ENCODE assay signal across 20 cellular contexts in genomic region chr1:64877598-64877997, GRCh38.
DNase-seq lines count a peak whose midpoint lies in the region; ATAC-seq and TF ChIP-seq lines count a peak whose summit lies in the region.
"Had no signal": no experiment of that assay in that cellular context is flagged by ENCODE, and none has a peak within 500 bp of the region (broad histone marks: within the 10 kb centered on the region; RNA-seq: fewer than 3 reads in every experiment).

No MANE protein-coding gene starts in this region.

- H3K18ac ChIP-seq in mesenchymal stem cell (ENCODE audit: low read depth in 1 of 2, low read length in 2 of 2): no peak overlapping the region

- no peak overlapping the region for H3K4me2 ChIP-seq in mesenchymal stem cell (ENCODE audit: low read length, poor library complexity, severe bottlenecking)
- H3K4me2 ChIP-seq: BLaER1 treated with 17β-estradiol and CSF1 and Interleukin-3, amounts not matched to agents 10 nM and 100 nM; SK-N-SH had no signal

- TF ChIP-seq EP300 in upper lobe of left lung (IDR thresholded peaks at IDR 0.05): no peak

- no peaks in the 10 kb centered on the region for H3K27me3 Mint-ChIP-seq in activated CD8-positive, alpha-beta T cell treated with anti-CD3 and anti-CD28 coated beads, Interleukin-2, amount 10 ng/mL, durations not matched to agents 7 days and 5 days (ENCODE audit: low read depth)
- no peaks in the 10 kb centered on the region for H3K27me3 Mint-ChIP-seq in activated CD8-positive, alpha-beta T cell treated with anti-CD3 and anti-CD28 coated beads for 36 hours
- no peaks in the 10 kb centered on the region for H3K27me3 Mint-ChIP-seq in CD4-positive, alpha-beta memory T cell
- H3K27me3 Mint-ChIP-seq in natural killer cell treated with Interleukin-12 subunit alpha and Interleukin-12 subunit beta and Interleukin-15 and Interleukin-18, amount 100 ng/mL, for 72 hours: no peaks in the 10 kb centered on the region

- no peak overlapping the region for H2AK5ac ChIP-seq in mesenchymal stem cell (ENCODE audit: low read length, severe bottlenecking)

- no peak overlapping the region for H3K4me3 Mint-ChIP-seq in activated CD8-positive, alpha-beta T cell treated with anti-CD3 and anti-CD28 coated beads, Interleukin-2, amount 10 ng/mL, durations not matched to agents 7 days and 5 days
- H3K4me3 Mint-ChIP-seq in activated CD8-positive, alpha-beta T cell treated with anti-CD3 and anti-CD28 coated beads for 36 hours: no peak overlapping the region
- H3K4me3 Mint-ChIP-seq in CD4-positive, alpha-beta memory T cell: peak overlapping the region; percentile 23 to 87 (median 82)
- peak overlapping the region; percentile 77 for H3K4me3 Mint-ChIP-seq in natural killer cell treated with Interleukin-12 subunit alpha and Interleukin-12 subunit beta and Interleukin-15 and Interleukin-18, amount 100 ng/mL, for 72 hours

- H3K23ac ChIP-seq in mesenchymal stem cell (ENCODE audit: low read length in 2 of 2): no peak overlapping the region

- no peak overlapping the region for H4K91ac ChIP-seq in mesenchymal stem cell (ENCODE audit: low read length)

- H3K14ac ChIP-seq in mesenchymal stem cell (ENCODE audit: low read length in 2 of 2): no peak overlapping the region

- H2BK5ac ChIP-seq in mesenchymal stem cell (ENCODE audit: low read depth, low read length, poor library complexity, severe bottlenecking): no peak overlapping the region

- H3K79me1 ChIP-seq in mesenchymal stem cell (replicated peaks; ENCODE audit: low read length, poor library complexity, severe bottlenecking): peaks cover 26% of the 10 kb centered on the region

- peak overlapping the region; percentile 31 for H3K27ac ChIP-seq in CD4-positive, alpha-beta memory T cell (ENCODE audit: low read depth, low read length)
- H3K27ac ChIP-seq in mesenchymal stem cell (ENCODE audit: low read length, poor library complexity, severe bottlenecking): no peak overlapping the region
- H3K27ac ChIP-seq in upper lobe of left lung: no peak overlapping the region
- H3K27ac ChIP-seq: adrenal gland; BLaER1 treated with 17β-estradiol and CSF1 and Interleukin-3, amounts not matched to agents 10 nM and 100 nM had no signal

- H2BK15ac ChIP-seq in mesenchymal stem cell (ENCODE audit: low read depth, poor library complexity, severe bottlenecking): no peak overlapping the region

- H3K4me1 Mint-ChIP-seq in activated CD8-positive, alpha-beta T cell treated with anti-CD3 and anti-CD28 coated beads, Interleukin-2, amount 10 ng/mL, durations not matched to agents 7 days and 5 days (ENCODE audit: low read depth): peaks cover 56% of the 10 kb centered on the region
- H3K4me1 Mint-ChIP-seq in activated CD8-positive, alpha-beta T cell treated with anti-CD3 and anti-CD28 coated beads for 36 hours (ENCODE audit: low read depth): peaks cover 54% of the 10 kb centered on the region
- H3K4me1 Mint-ChIP-seq in CD4-positive, alpha-beta memory T cell: peaks cover 62 to 89% (median 75%) of the 10 kb centered on the region in 4 donors
- peaks cover 74 to 75% of the 10 kb centered on the region in 2 donors for H3K4me1 Mint-ChIP-seq in natural killer cell treated with Interleukin-12 subunit alpha and Interleukin-12 subunit beta and Interleukin-15 and Interleukin-18, amount 100 ng/mL, for 72 hours (ENCODE audit: low read depth in 2 of 2)

- no peak for TF ChIP-seq CTCF in activated CD8-positive, alpha-beta T cell treated with anti-CD3 and anti-CD28 coated beads for 36 hours (IDR thresholded peaks at IDR 0.05)
- no peak for TF ChIP-seq CTCF in upper lobe of left lung (IDR thresholded peaks at IDR 0.05)

- CTCF ChIA-PET in activated CD8-positive, alpha-beta T cell treated with anti-CD3 and anti-CD28 coated beads, Interleukin-2, amount 10 ng/mL, durations not matched to agents 7 days and 5 days (lab: Charles Lee): interaction anchor here (1.0 to 2.1 kb wide), 8 partner anchors 10 to 198 kb away, joined by 3 to 7 read pairs (median 4); no protein-coding TSS in a partner anchor
- CTCF ChIA-PET in activated CD8-positive, alpha-beta T cell treated with anti-CD3 and anti-CD28 coated beads for 36 hours (lab: Charles Lee): interaction anchor here (0.7 to 2.4 kb wide), 10 partner anchors 10 to 197 kb away, joined by 3 to 8 read pairs (median 4); no protein-coding TSS in a partner anchor
- CTCF ChIA-PET in CD4-positive, alpha-beta memory T cell (lab: Charles Lee; ENCODE audit: partially characterized antibody): interaction anchor here (0.8 to 2.5 kb wide), 13 partner anchors 9 to 198 kb away, joined by 3 to 16 read pairs (median 4); no protein-coding TSS in a partner anchor

- H3K36me3 ChIP-seq in CD4-positive, alpha-beta memory T cell (ENCODE audit: insufficient read depth, low read length): peaks cover 43% of the 10 kb centered on the region
- H3K36me3 ChIP-seq in mesenchymal stem cell (ENCODE audit: control insufficient read depth in 1 of 2, insufficient read depth in 2 of 2, low read depth in 1 of 2, low read length in 2 of 2) (peaks cover 33 to 70% of the 10 kb centered on the region in 2 experiments), upper lobe of left lung (peaks cover 30 to 75% (median 33%) of the 10 kb centered on the region in 4 donors)

- 100% methylated on average over 1 of the region's 1 CpG for WGBS in mesenchymal stem cell
- 77 to 100% methylated on average over 1 of the region's 1 CpG for WGBS in upper lobe of left lung, 2 donors

- peak overlapping the region; percentile 87 for H3K27ac Mint-ChIP-seq in activated CD8-positive, alpha-beta T cell treated with anti-CD3 and anti-CD28 coated beads, Interleukin-2, amount 10 ng/mL, durations not matched to agents 7 days and 5 days
- H3K27ac Mint-ChIP-seq in activated CD8-positive, alpha-beta T cell treated with anti-CD3 and anti-CD28 coated beads for 36 hours: no peak overlapping the region
- peak overlapping the region; percentile 86 to 96 (median 94) for H3K27ac Mint-ChIP-seq in CD4-positive, alpha-beta memory T cell
- H3K27ac Mint-ChIP-seq in activated naive CD4-positive, alpha-beta T cell treated with anti-CD3 and anti-CD28 coated beads, Interleukin-2, amount 50 U/mL, for 72 hours: peak overlapping the region in 1 of 2 donors; percentile 66
- peak overlapping the region; percentile 61 to 95 for H3K27ac Mint-ChIP-seq in natural killer cell treated with Interleukin-12 subunit alpha and Interleukin-12 subunit beta and Interleukin-15 and Interleukin-18, amount 100 ng/mL, for 72 hours

- no peak for TF ChIP-seq POLR2A in upper lobe of left lung (IDR thresholded peaks at IDR 0.05)

- no peak overlapping the region for H2BK12ac ChIP-seq in mesenchymal stem cell (ENCODE audit: low read length in 2 of 2)

- POLR2A ChIA-PET in activated CD8-positive, alpha-beta T cell treated with anti-CD3 and anti-CD28 coated beads, Interleukin-2, amount 10 ng/mL, durations not matched to agents 7 days and 5 days (lab: Charles Lee): interaction anchor here (0.7 to 1.4 kb wide), 2 partner anchors 88 to 89 kb away, joined by 4 to 5 read pairs; partner anchors contain the start of gene JAK1
- POLR2A ChIA-PET in activated CD8-positive, alpha-beta T cell treated with anti-CD3 and anti-CD28 coated beads for 36 hours (lab: Charles Lee): interaction anchor here (0.8 to 2.1 kb wide), 4 partner anchors 8 to 89 kb away, joined by 3 to 7 read pairs (median 4); partner anchors contain the start of gene JAK1
- POLR2A ChIA-PET in CD4-positive, alpha-beta memory T cell (lab: Charles Lee; ENCODE audit: partially characterized antibody): interaction anchor here (0.7 to 3.6 kb wide), 28 partner anchors 10 to 190 kb away, joined by 3 to 62 read pairs (median 4); partner anchors contain the start of gene JAK1

- H3K4me1 ChIP-seq in CD4-positive, alpha-beta memory T cell (ENCODE audit: insufficient read depth, low read length): peaks cover 63% of the 10 kb centered on the region
- H3K4me1 ChIP-seq in mesenchymal stem cell (ENCODE audit: control insufficient read depth, insufficient read depth, low read depth, low read length) (no peaks in the 10 kb centered on the region), upper lobe of left lung (no peaks in the 10 kb centered on the region)
- H3K4me1 ChIP-seq: BLaER1 treated with 17β-estradiol and CSF1 and Interleukin-3, amounts not matched to agents 10 nM and 100 nM had no signal

- intact Hi-C loops in activated CD8-positive, alpha-beta T cell treated with anti-CD3 and anti-CD28 coated beads for 36 hours (cut with micrococcal nuclease): loop anchor here (1.0 to 5.0 kb wide), 2 partner anchors 45 to 85 kb away; no protein-coding TSS in a partner anchor
- intact Hi-C loops in CD4-positive, alpha-beta memory T cell (cut with micrococcal nuclease): loop anchor here (1.0 to 5.0 kb wide), 4 partner anchors 14 to 191 kb away; partner anchors contain the start of gene JAK1

- ATAC-seq in activated CD8-positive, alpha-beta T cell treated with anti-CD3 and anti-CD28 coated beads, Interleukin-2, amount 10 ng/mL, durations not matched to agents 7 days and 5 days: peak; percentile 38
- no peak for ATAC-seq in activated CD8-positive, alpha-beta T cell treated with anti-CD3 and anti-CD28 coated beads for 36 hours
- peak; percentile 25 to 32 for ATAC-seq in activated naive CD4-positive, alpha-beta T cell treated with anti-CD3 and anti-CD28 coated beads, Interleukin-2, amount 50 U/mL, for 72 hours
- no peak for ATAC-seq in natural killer cell treated with Interleukin-12 subunit alpha and Interleukin-12 subunit beta and Interleukin-15 and Interleukin-18, amount 100 ng/mL, for 72 hours
- no peak for ATAC-seq in upper lobe of left lung (ENCODE audit: low FRiP score in 2 of 2)
- ATAC-seq: heart right ventricle had no signal

- H3K9me3 Mint-ChIP-seq in activated CD8-positive, alpha-beta T cell treated with anti-CD3 and anti-CD28 coated beads, Interleukin-2, amount 10 ng/mL, durations not matched to agents 7 days and 5 days (ENCODE audit: insufficient read depth): no peaks in the 10 kb centered on the region
- no peaks in the 10 kb centered on the region for H3K9me3 Mint-ChIP-seq in activated CD8-positive, alpha-beta T cell treated with anti-CD3 and anti-CD28 coated beads for 36 hours
- no peaks in the 10 kb centered on the region for H3K9me3 Mint-ChIP-seq in CD4-positive, alpha-beta memory T cell
- no peaks in the 10 kb centered on the region for H3K9me3 Mint-ChIP-seq in activated naive CD4-positive, alpha-beta T cell treated with anti-CD3 and anti-CD28 coated beads, Interleukin-2, amount 50 U/mL, for 72 hours
- no peaks in the 10 kb centered on the region for H3K9me3 Mint-ChIP-seq in natural killer cell treated with Interleukin-12 subunit alpha and Interleukin-12 subunit beta and Interleukin-15 and Interleukin-18, amount 100 ng/mL, for 72 hours

- H3K4ac ChIP-seq in mesenchymal stem cell (ENCODE audit: low read depth in 1 of 2, low read length in 2 of 2): no peak overlapping the region

- no peak overlapping the region for H2AFZ ChIP-seq in mesenchymal stem cell (ENCODE audit: low read depth, low read length)

- peaks cover 72% of the 10 kb centered on the region for H3K36me3 Mint-ChIP-seq in activated CD8-positive, alpha-beta T cell treated with anti-CD3 and anti-CD28 coated beads, Interleukin-2, amount 10 ng/mL, durations not matched to agents 7 days and 5 days (ENCODE audit: low read depth)
- H3K36me3 Mint-ChIP-seq in activated CD8-positive, alpha-beta T cell treated with anti-CD3 and anti-CD28 coated beads for 36 hours (ENCODE audit: low read depth): peaks cover 48% of the 10 kb centered on the region
- H3K36me3 Mint-ChIP-seq in CD4-positive, alpha-beta memory T cell: peaks cover 44 to 76% of the 10 kb centered on the region in 2 donors
- peaks cover 23 to 35% of the 10 kb centered on the region in 2 donors for H3K36me3 Mint-ChIP-seq in activated naive CD4-positive, alpha-beta T cell treated with anti-CD3 and anti-CD28 coated beads, Interleukin-2, amount 50 U/mL, for 72 hours
- peaks cover 33% of the 10 kb centered on the region for H3K36me3 Mint-ChIP-seq in natural killer cell treated with Interleukin-12 subunit alpha and Interleukin-12 subunit beta and Interleukin-15 and Interleukin-18, amount 100 ng/mL, for 72 hours

- H4K8ac ChIP-seq in mesenchymal stem cell (ENCODE audit: low read length): no peak overlapping the region

- no peak overlapping the region for H2BK120ac ChIP-seq in mesenchymal stem cell (ENCODE audit: low read depth, low read length)

- DNase-seq in activated CD8-positive, alpha-beta T cell treated with anti-CD3 and anti-CD28 coated beads, Interleukin-2, amount 10 ng/mL, durations not matched to agents 7 days and 5 days: no peak
- no peak for DNase-seq in activated CD8-positive, alpha-beta T cell treated with anti-CD3 and anti-CD28 coated beads for 36 hours
- DNase-seq in CD4-positive, alpha-beta memory T cell: no peak
- DNase-seq in activated naive CD4-positive, alpha-beta T cell treated with anti-CD3 and anti-CD28 coated beads, Interleukin-2, amount 50 U/mL, for 72 hours (ENCODE audit: low spot score in 2 of 2): no peak
- DNase-seq in natural killer cell treated with Interleukin-12 subunit alpha and Interleukin-12 subunit beta and Interleukin-15 and Interleukin-18, amount 100 ng/mL, for 72 hours (ENCODE audit: low spot score): no peak
- DNase-seq in kidney tubule cell (ENCODE audit: low spot score): no peak
- no peak for DNase-seq in mesenchymal stem cell
- DNase-seq in upper lobe of left lung: no peak
- DNase-seq: activated CD4-positive, alpha-beta T cell treated with anti-CD3 and anti-CD28 coated beads for 1 hour; activated T-cell treated with anti-CD3 and anti-CD28 coated beads for 4 hours; adrenal gland; DMS 273 treated with DMSO at 0.1 percent for 48 hours; heart right ventricle; NCI-H1105 treated with DMSO at 0.1 percent for 48 hours; NCI-H524; occipital lobe; RPMI8226; SK-N-SH; spleen had no signal

- no peaks in the 10 kb centered on the region for H3K27me3 ChIP-seq in CD4-positive, alpha-beta memory T cell (ENCODE audit: insufficient read depth, low read length)
- H3K27me3 ChIP-seq in mesenchymal stem cell (ENCODE audit: control insufficient read depth in 1 of 2, insufficient read depth in 1 of 2, low read length in 2 of 2) (no peaks in the 10 kb centered on the region), upper lobe of left lung (no peaks in the 10 kb centered on the region)
- H3K27me3 ChIP-seq: adrenal gland; BLaER1 treated with 17β-estradiol and CSF1 and Interleukin-3, amounts not matched to agents 10 nM and 100 nM; heart right ventricle; spleen had no signal

- H3K9ac ChIP-seq in mesenchymal stem cell (ENCODE audit: low read length): no peak overlapping the region
- H3K9ac ChIP-seq: BLaER1 treated with 17β-estradiol and CSF1 and Interleukin-3, amounts not matched to agents 10 nM and 100 nM; SK-N-SH had no signal

- H3K4me3 ChIP-seq in CD4-positive, alpha-beta memory T cell (ENCODE audit: low read length in 2 of 2): no peak overlapping the region
- no peak overlapping the region for H3K4me3 ChIP-seq in mesenchymal stem cell (ENCODE audit: insufficient read depth in 1 of 2, low read depth in 1 of 2, low read length in 2 of 2)
- no peak overlapping the region for H3K4me3 ChIP-seq in upper lobe of left lung
- H3K4me3 ChIP-seq: adrenal gland; BLaER1 treated with 17β-estradiol and CSF1 and Interleukin-3, amounts not matched to agents 10 nM and 100 nM; heart right ventricle; spleen had no signal

- no peaks in the 10 kb centered on the region for H3K9me3 ChIP-seq in CD4-positive, alpha-beta memory T cell (ENCODE audit: control insufficient read depth in 1 of 2, low read length in 2 of 2)
- no peaks in the 10 kb centered on the region for H3K9me3 ChIP-seq in mesenchymal stem cell (ENCODE audit: control insufficient read depth, low read length)
- no peaks in the 10 kb centered on the region for H3K9me3 ChIP-seq in upper lobe of left lung
- H3K9me3 ChIP-seq: adrenal gland; BLaER1 treated with 17β-estradiol and CSF1 and Interleukin-3, amounts not matched to agents 10 nM and 100 nM; heart right ventricle; SK-N-SH; spleen had no signal

Comparison
In these comparisons a context has a peak if more than half of its experiments do, and no peak if none do; other contexts are left out.
1. ATAC-seq: peak in activated CD8-positive, alpha-beta T cell treated with anti-CD3 and anti-CD28 coated beads, Interleukin-2, amount 10 ng/mL, durations not matched to agents 7 days and 5 days (single experiment) and activated naive CD4-positive, alpha-beta T cell treated with anti-CD3 and anti-CD28 coated beads, Interleukin-2, amount 50 U/mL, for 72 hours (2 of 2); none in activated CD8-positive, alpha-beta T cell treated with anti-CD3 and anti-CD28 coated beads for 36 hours (single experiment), natural killer cell treated with Interleukin-12 subunit alpha and Interleukin-12 subunit beta and Interleukin-15 and Interleukin-18, amount 100 ng/mL, for 72 hours (0 of 2) and upper lobe of left lung (0 of 2).
2. H3K4me3 Mint-ChIP-seq: peak in CD4-positive, alpha-beta memory T cell (8 of 8) and natural killer cell treated with Interleukin-12 subunit alpha and Interleukin-12 subunit beta and Interleukin-15 and Interleukin-18, amount 100 ng/mL, for 72 hours (single experiment); none in activated CD8-positive, alpha-beta T cell treated with anti-CD3 and anti-CD28 coated beads, Interleukin-2, amount 10 ng/mL, durations not matched to agents 7 days and 5 days (single experiment) and activated CD8-positive, alpha-beta T cell treated with anti-CD3 and anti-CD28 coated beads for 36 hours (single experiment).